20 cellular contexts compared by ENCODE assay signal in genomic region chr14:89233184-89233583, GRCh38.
"Had no signal": no experiment of that assay in that cellular context is flagged by ENCODE, and none has a peak within 500 bp of the region (broad histone marks: within the 10 kb centered on the region; RNA-seq: fewer than 3 reads in every experiment).

No MANE protein-coding gene starts in this region.

- H3K27me3 Mint-ChIP-seq: activated naive CD8-positive, alpha-beta T cell; naive thymus-derived CD8-positive, alpha-beta T cell; T-cell; type B pancreatic cell had no signal

- H3K9me3 Mint-ChIP-seq: activated T-helper 1 cell treated with anti-CD3 and anti-CD28 coated beads, Interleukin-12 subunit alpha, Interleukin-12 subunit beta, Interleukin-2, Interleukin-4 antibody, amounts not matched to agents 30 ng/mL and 10 ng/mL and 1 ng/mL, durations not matched to agents 14 hours and 24 hours and 36 hours; T-helper 2 cell treated with Interferon-gamma antibody and Interleukin-4, amounts not matched to agents 5 μg/mL and 100 μg/mL, for 36 hours had no signal

- ATAC-seq: gastroesophageal sphincter; naive thymus-derived CD8-positive, alpha-beta T cell; right cardiac atrium; T-cell had no signal

- H3K4me3 Mint-ChIP-seq: activated naive CD8-positive, alpha-beta T cell; activated T-helper 1 cell treated with anti-CD3 and anti-CD28 coated beads, Interleukin-12 subunit alpha, Interleukin-12 subunit beta, Interleukin-2, Interleukin-4 antibody, amounts not matched to agents 30 ng/mL and 10 ng/mL and 1 ng/mL, durations not matched to agents 14 hours and 24 hours and 36 hours; naive thymus-derived CD8-positive, alpha-beta T cell; T-cell; T-helper 2 cell treated with Interferon-gamma antibody and Interleukin-4, amounts not matched to agents 5 μg/mL and 100 μg/mL, for 36 hours; type B pancreatic cell had no signal

- H3K27ac Mint-ChIP-seq: activated naive CD8-positive, alpha-beta T cell; activated T-helper 1 cell treated with anti-CD3 and anti-CD28 coated beads, Interleukin-12 subunit alpha, Interleukin-12 subunit beta, Interleukin-2, Interleukin-4 antibody, amounts not matched to agents 30 ng/mL and 10 ng/mL and 1 ng/mL, durations not matched to agents 14 hours and 24 hours and 36 hours; T-helper 2 cell treated with Interferon-gamma antibody and Interleukin-4, amounts not matched to agents 5 μg/mL and 100 μg/mL, for 36 hours had no signal

- DNase-seq: activated CD4-positive, alpha-beta T cell treated with anti-CD3 and anti-CD28 coated beads for 4 hours; activated CD4-positive, alpha-beta T cell treated with anti-CD3 and anti-CD28 coated beads, Interleukin-2, amount 50 U/mL, for 48 hours; activated CD8-positive, alpha-beta memory T cell treated with anti-CD3 and anti-CD28 coated beads, Interleukin-2, amount 50 U/mL, for 48 hours; activated gamma-delta T cell treated with Interleukin-2 at 50 U/mL for 16 hours; amniotic stem cell; cortex of kidney; head of caudate nucleus; hypothalamus; left ventricle myocardium inferior; naive thymus-derived CD8-positive, alpha-beta T cell; right cardiac atrium; stimulated activated CD4-positive, alpha-beta T cell treated with anti-CD3 and anti-CD28 coated beads, Interleukin-12 subunit alpha, Interleukin-12 subunit beta, amount 100 ng/mL, for 4 hours; stimulated activated CD4-positive, alpha-beta T cell treated with anti-CD3 and anti-CD28 coated beads, Interleukin-4, amount 100 ng/mL, for 4 hours; T-cell; WERI-Rb-1 had no signal
